In the genomic region with DNA sequence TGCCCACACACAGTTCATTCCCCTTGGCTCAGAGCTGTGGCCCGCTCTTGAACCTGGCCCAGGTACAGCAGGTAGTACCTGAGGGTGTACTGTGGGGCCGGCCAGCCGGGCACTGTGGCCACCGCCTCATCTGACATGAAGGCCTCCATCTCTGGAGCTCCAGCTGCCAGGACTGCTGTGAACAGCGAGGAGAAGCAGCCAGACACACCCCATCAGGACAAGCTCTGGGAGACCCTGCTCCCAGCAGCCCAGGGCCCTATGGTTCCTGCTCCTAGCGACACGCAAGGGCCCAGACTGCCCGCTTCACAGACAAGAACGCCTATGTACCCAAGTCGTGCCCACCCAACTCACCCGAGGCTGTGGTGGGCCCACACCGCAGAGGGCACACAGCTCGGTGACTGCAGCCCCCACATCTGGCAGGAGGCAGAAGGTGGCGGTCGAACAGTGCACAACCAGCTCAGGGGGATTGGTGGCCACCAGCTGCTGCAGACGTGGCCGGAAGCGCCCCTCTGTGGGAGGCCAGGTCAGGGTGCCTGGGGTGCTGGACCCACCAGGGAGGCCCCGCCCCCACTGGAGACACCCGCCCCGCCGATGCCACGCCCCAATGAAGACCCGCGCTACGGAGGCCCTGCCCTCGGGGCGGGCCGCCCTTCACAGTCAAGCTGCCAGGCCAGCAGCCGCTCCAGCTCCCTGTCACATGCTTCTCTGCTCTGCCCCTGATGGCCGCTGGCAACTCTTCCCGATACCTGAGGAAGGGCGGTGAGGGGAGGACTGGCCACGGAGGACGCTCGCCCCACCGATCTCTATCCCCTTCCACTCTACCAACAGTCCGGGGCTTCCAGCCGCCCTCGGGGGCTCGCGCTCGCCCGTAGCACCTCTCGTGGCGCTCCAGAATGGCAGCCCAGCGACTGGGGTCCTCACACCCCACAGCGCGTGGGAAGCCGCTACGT, we compare ENCODE assay signal across 1 cellular context.
TF ChIP-seq lines count a peak whose summit lies in the region.

No MANE protein-coding gene starts in this region.

TF ChIP-seq in HepG2, 621 proteins besides CTCF, POLR2A, EP300 and RAD21 (continued from another document and continues in another):
- TF ChIP-seq, protein P1, sequence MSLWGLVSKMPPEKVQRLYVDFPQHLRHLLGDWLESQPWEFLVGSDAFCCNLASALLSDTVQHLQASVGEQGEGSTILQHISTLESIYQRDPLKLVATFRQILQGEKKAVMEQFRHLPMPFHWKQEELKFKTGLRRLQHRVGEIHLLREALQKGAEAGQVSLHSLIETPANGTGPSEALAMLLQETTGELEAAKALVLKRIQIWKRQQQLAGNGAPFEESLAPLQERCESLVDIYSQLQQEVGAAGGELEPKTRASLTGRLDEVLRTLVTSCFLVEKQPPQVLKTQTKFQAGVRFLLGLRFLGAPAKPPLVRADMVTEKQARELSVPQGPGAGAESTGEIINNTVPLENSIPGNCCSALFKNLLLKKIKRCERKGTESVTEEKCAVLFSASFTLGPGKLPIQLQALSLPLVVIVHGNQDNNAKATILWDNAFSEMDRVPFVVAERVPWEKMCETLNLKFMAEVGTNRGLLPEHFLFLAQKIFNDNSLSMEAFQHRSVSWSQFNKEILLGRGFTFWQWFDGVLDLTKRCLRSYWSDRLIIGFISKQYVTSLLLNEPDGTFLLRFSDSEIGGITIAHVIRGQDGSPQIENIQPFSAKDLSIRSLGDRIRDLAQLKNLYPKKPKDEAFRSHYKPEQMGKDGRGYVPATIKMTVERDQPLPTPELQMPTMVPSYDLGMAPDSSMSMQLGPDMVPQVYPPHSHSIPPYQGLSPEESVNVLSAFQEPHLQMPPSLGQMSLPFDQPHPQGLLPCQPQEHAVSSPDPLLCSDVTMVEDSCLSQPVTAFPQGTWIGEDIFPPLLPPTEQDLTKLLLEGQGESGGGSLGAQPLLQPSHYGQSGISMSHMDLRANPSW (CRISPR knock-in tag; IDR thresholded peaks at IDR 0.05; ENCODE audit: borderline replicate concordance): no peak
- TF ChIP-seq HNRNPL (IDR thresholded peaks at IDR 0.05; ENCODE audit: low read depth, low read length): peak; percentile 65; the same call in 1 of the 2 replicates
- TF ChIP-seq SYNCRIP (IDR thresholded peaks at IDR 0.05; ENCODE audit: insufficient read depth, low read depth, low read length): no peak
- TF ChIP-seq MEIS2 (CRISPR knock-in tag; IDR thresholded peaks at IDR 0.05): no peak; the same call in 1 of the 2 replicates
- no peak for TF ChIP-seq ZSCAN22 (CRISPR knock-in tag; IDR thresholded peaks at IDR 0.05)
- 0 out of 2 replicates have a peak, but pooled peaks have one; percentile 65 for TF ChIP-seq WIZ (CRISPR knock-in tag; IDR thresholded peaks at IDR 0.05)
- TF ChIP-seq MAF1 (CRISPR knock-in tag; IDR thresholded peaks at IDR 0.05; ENCODE audit: borderline replicate concordance): no peak
- TF ChIP-seq KLF13 (CRISPR knock-in tag; IDR thresholded peaks at IDR 0.05): no peak
- no peak for TF ChIP-seq ZNF251 (CRISPR knock-in tag; IDR thresholded peaks at IDR 0.05)
- no peak for TF ChIP-seq ETV6 (CRISPR knock-in tag; conservative IDR thresholded peaks at IDR 0.05)
- TF ChIP-seq ZNF891 (CRISPR knock-in tag; IDR thresholded peaks at IDR 0.05): no peak
- no peak for TF ChIP-seq ZNF563 (CRISPR knock-in tag; IDR thresholded peaks at IDR 0.05)
- TF ChIP-seq ZNF10 (CRISPR knock-in tag; IDR thresholded peaks at IDR 0.05; ENCODE audit: borderline replicate concordance, low read depth): no peak
- TF ChIP-seq GATAD1 (CRISPR knock-in tag; IDR thresholded peaks at IDR 0.05): no peak; the same call in 1 of the 2 replicates
- TF ChIP-seq ZNF44 (CRISPR knock-in tag; IDR thresholded peaks at IDR 0.05): no peak
- TF ChIP-seq, protein P2, sequence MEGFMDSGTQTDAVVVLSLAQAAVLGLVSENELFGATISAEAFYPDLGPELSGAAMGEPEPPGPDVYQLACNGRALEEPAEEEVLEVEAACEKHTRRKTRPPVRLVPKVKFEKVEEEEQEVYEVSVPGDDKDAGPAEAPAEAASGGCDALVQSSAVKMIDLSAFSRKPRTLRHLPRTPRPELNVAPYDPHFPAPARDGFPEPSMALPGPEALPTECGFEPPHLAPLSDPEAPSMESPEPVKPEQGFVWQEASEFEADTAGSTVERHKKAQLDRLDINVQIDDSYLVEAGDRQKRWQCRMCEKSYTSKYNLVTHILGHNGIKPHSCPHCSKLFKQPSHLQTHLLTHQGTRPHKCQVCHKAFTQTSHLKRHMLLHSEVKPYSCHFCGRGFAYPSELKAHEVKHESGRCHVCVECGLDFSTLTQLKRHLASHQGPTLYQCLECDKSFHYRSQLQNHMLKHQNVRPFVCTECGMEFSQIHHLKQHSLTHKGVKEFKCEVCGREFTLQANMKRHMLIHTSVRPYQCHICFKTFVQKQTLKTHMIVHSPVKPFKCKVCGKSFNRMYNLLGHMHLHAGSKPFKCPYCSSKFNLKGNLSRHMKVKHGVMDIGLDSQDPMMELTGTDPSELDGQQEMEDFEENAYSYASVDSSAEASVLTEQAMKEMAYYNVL (CRISPR knock-in tag; IDR thresholded peaks at IDR 0.05; ENCODE audit: borderline replicate concordance): no peak
- peak; percentile 60; the same call in 1 of the 3 replicates for TF ChIP-seq MXI1 (IDR thresholded peaks at IDR 0.05; ENCODE audit: borderline replicate concordance, low read depth, low read length)
- 0 out of 2 replicates have a peak, but pooled peaks have one; percentile 41 for TF ChIP-seq GLI4 (CRISPR knock-in tag; IDR thresholded peaks at IDR 0.05; ENCODE audit: borderline replicate concordance)
- TF ChIP-seq, protein P3, sequence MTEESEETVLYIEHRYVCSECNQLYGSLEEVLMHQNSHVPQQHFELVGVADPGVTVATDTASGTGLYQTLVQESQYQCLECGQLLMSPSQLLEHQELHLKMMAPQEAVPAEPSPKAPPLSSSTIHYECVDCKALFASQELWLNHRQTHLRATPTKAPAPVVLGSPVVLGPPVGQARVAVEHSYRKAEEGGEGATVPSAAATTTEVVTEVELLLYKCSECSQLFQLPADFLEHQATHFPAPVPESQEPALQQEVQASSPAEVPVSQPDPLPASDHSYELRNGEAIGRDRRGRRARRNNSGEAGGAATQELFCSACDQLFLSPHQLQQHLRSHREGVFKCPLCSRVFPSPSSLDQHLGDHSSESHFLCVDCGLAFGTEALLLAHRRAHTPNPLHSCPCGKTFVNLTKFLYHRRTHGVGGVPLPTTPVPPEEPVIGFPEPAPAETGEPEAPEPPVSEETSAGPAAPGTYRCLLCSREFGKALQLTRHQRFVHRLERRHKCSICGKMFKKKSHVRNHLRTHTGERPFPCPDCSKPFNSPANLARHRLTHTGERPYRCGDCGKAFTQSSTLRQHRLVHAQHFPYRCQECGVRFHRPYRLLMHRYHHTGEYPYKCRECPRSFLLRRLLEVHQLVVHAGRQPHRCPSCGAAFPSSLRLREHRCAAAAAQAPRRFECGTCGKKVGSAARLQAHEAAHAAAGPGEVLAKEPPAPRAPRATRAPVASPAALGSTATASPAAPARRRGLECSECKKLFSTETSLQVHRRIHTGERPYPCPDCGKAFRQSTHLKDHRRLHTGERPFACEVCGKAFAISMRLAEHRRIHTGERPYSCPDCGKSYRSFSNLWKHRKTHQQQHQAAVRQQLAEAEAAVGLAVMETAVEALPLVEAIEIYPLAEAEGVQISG (CRISPR knock-in tag; IDR thresholded peaks at IDR 0.05): peak; percentile 84
- no peak for TF ChIP-seq ZNF713 (CRISPR knock-in tag; IDR thresholded peaks at IDR 0.05)
- TF ChIP-seq ZNF749 (CRISPR knock-in tag; IDR thresholded peaks at IDR 0.05; ENCODE audit: borderline replicate concordance): no peak
- TF ChIP-seq HOXA5 (CRISPR knock-in tag; IDR thresholded peaks at IDR 0.05): no peak
- TF ChIP-seq SKI (IDR thresholded peaks at IDR 0.05; ENCODE audit: partially characterized antibody): no peak
- TF ChIP-seq AGO1 (IDR thresholded peaks at IDR 0.05; ENCODE audit: low read depth, low read length, poor library complexity, severe bottlenecking): peak; percentile 29
- TF ChIP-seq RFX1 (IDR thresholded peaks at IDR 0.05): no peak
- TF ChIP-seq, protein P4, sequence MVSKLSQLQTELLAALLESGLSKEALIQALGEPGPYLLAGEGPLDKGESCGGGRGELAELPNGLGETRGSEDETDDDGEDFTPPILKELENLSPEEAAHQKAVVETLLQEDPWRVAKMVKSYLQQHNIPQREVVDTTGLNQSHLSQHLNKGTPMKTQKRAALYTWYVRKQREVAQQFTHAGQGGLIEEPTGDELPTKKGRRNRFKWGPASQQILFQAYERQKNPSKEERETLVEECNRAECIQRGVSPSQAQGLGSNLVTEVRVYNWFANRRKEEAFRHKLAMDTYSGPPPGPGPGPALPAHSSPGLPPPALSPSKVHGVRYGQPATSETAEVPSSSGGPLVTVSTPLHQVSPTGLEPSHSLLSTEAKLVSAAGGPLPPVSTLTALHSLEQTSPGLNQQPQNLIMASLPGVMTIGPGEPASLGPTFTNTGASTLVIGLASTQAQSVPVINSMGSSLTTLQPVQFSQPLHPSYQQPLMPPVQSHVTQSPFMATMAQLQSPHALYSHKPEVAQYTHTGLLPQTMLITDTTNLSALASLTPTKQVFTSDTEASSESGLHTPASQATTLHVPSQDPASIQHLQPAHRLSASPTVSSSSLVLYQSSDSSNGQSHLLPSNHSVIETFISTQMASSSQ (IDR thresholded peaks at IDR 0.05; ENCODE audit: low read depth): no peak
- TF ChIP-seq, protein P4 (CRISPR knock-in tag; IDR thresholded peaks at IDR 0.05; ENCODE audit: borderline replicate concordance): peak; percentile 38; the same call in 1 of the 2 replicates
- no peak for TF ChIP-seq KMT2B (CRISPR knock-in tag; IDR thresholded peaks at IDR 0.05)
- no peak for TF ChIP-seq ZNF432 (CRISPR knock-in tag; IDR thresholded peaks at IDR 0.05; ENCODE audit: borderline replicate concordance)
- no peak for TF ChIP-seq CREM (IDR thresholded peaks at IDR 0.05)
- no peak for TF ChIP-seq CREM (CRISPR knock-in tag; IDR thresholded peaks at IDR 0.05)
- TF ChIP-seq GABPB1 (CRISPR knock-in tag; IDR thresholded peaks at IDR 0.05): peak; percentile 82
- no peak for TF ChIP-seq HHEX (CRISPR knock-in tag; IDR thresholded peaks at IDR 0.05)
- TF ChIP-seq HOXA3 (CRISPR knock-in tag; IDR thresholded peaks at IDR 0.05): peak; percentile 57; the same call in 1 of the 2 replicates
- TF ChIP-seq ZNF781 (CRISPR knock-in tag; IDR thresholded peaks at IDR 0.05; ENCODE audit: borderline replicate concordance, not compliant biosample characterization): no peak
- TF ChIP-seq, protein P5, sequence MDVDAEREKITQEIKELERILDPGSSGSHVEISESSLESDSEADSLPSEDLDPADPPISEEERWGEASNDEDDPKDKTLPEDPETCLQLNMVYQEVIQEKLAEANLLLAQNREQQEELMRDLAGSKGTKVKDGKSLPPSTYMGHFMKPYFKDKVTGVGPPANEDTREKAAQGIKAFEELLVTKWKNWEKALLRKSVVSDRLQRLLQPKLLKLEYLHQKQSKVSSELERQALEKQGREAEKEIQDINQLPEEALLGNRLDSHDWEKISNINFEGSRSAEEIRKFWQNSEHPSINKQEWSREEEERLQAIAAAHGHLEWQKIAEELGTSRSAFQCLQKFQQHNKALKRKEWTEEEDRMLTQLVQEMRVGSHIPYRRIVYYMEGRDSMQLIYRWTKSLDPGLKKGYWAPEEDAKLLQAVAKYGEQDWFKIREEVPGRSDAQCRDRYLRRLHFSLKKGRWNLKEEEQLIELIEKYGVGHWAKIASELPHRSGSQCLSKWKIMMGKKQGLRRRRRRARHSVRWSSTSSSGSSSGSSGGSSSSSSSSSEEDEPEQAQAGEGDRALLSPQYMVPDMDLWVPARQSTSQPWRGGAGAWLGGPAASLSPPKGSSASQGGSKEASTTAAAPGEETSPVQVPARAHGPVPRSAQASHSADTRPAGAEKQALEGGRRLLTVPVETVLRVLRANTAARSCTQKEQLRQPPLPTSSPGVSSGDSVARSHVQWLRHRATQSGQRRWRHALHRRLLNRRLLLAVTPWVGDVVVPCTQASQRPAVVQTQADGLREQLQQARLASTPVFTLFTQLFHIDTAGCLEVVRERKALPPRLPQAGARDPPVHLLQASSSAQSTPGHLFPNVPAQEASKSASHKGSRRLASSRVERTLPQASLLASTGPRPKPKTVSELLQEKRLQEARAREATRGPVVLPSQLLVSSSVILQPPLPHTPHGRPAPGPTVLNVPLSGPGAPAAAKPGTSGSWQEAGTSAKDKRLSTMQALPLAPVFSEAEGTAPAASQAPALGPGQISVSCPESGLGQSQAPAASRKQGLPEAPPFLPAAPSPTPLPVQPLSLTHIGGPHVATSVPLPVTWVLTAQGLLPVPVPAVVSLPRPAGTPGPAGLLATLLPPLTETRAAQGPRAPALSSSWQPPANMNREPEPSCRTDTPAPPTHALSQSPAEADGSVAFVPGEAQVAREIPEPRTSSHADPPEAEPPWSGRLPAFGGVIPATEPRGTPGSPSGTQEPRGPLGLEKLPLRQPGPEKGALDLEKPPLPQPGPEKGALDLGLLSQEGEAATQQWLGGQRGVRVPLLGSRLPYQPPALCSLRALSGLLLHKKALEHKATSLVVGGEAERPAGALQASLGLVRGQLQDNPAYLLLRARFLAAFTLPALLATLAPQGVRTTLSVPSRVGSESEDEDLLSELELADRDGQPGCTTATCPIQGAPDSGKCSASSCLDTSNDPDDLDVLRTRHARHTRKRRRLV (CRISPR knock-in tag; IDR thresholded peaks at IDR 0.05): 0 out of 2 replicates have a peak, but pooled peaks have one; percentile 6
- no peak for TF ChIP-seq FOSL2 (CRISPR knock-in tag; IDR thresholded peaks at IDR 0.05)
